In the genomic region with DNA sequence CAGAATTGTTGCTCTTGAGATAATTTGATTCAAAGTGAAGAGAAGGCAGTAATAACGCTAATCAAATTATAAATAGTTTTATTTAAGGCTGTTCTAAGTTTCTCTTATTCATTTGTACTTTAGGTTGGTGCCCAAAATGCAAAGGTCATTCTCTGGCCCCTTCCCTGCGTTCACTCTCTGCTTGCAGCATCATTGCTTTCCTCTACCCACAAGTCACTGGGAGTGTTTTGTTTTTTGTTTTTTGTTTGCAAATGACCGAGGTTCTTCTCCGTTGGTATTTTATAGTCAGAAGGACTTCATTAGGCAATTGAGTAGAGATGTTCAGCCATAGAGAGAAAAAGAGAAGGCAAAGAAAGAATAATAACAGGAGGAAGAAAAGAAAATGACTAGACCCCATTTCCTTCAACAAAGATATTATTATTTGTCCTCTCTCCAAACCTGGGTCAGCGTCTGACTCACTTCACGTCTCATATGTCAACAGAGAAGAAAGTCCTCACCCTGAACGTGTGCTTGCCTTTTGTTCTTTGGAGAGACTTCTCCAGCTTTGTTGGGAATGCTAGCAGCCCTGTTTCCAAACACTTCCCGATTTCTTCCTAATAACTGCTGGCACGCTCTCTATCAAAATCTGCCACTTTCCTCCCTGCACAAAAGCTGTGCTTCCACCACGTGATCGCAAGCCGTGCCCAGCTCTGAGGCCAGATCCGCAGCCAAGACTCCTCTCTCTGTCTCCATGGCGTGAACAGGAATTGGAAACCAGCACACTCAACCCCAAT, we compare ENCODE assay signal across 8 cellular contexts.
DNase-seq lines count a peak whose midpoint lies in the region; ATAC-seq and TF ChIP-seq lines count a peak whose summit lies in the region.

No MANE protein-coding gene starts in this region.

- no peaks in the 10 kb centered on the region for H3K27me3 ChIP-seq in osteoblast (ENCODE audit: insufficient read depth, low read length)

- peak overlapping the region in 1 of 7 donors; percentile 23 for H3K27ac Mint-ChIP-seq in CD14-positive monocyte

- peaks cover 2 to 8% (median 7%) of the 10 kb centered on the region in 3 donors for H3K27me3 Mint-ChIP-seq in CD14-positive monocyte (ENCODE audit: low read depth in 3 of 3)

- no peaks in the 10 kb centered on the region for H3K9me3 Mint-ChIP-seq in CD14-positive monocyte

- H3K4me3 ChIP-seq in fibroblast of pulmonary artery (replicated peaks; ENCODE audit: low read depth, low read length) (peak overlapping the region; percentile 30), osteoblast (ENCODE audit: insufficient read depth, low read length) (peak overlapping the region; percentile 67)

- no peaks in the 10 kb centered on the region for H3K36me3 ChIP-seq in osteoblast (ENCODE audit: insufficient read depth, low read length)

- peak overlapping the region; percentile 80 for H3K27ac ChIP-seq in osteoblast (ENCODE audit: low read depth, low read length)

- TF ChIP-seq CTCF in CD14-positive monocyte (IDR thresholded peaks at IDR 0.05): no peak
- TF ChIP-seq CTCF in fibroblast of pulmonary artery (IDR thresholded peaks at IDR 0.05; ENCODE audit: low read length, missing control alignments): no peak
- TF ChIP-seq CTCF in osteoblast (IDR thresholded peaks at IDR 0.05; ENCODE audit: extremely low read depth, low read depth, low read length): no peak

- H3K79me2 ChIP-seq in osteoblast (ENCODE audit: insufficient read depth, low read length): peaks cover 38% of the 10 kb centered on the region

- ATAC-seq in HG03439 (IDR thresholded peaks at IDR 0.05; ENCODE audit: unreplicated experiment) (no peak), GM19397 (IDR thresholded peaks at IDR 0.05; ENCODE audit: unreplicated experiment) (no peak), GM21786 (IDR thresholded peaks at IDR 0.05; ENCODE audit: unreplicated experiment) (no peak)

- peaks cover 8% of the 10 kb centered on the region for H3K4me1 Mint-ChIP-seq in CD14-positive monocyte

- H4K20me1 ChIP-seq in osteoblast (ENCODE audit: insufficient read depth, low read length): no peaks in the 10 kb centered on the region

- H3K4me2 ChIP-seq in osteoblast (ENCODE audit: insufficient read depth, low read length): peak overlapping the region; percentile 90

- no peaks in the 10 kb centered on the region for H3K9me3 ChIP-seq in osteoblast (ENCODE audit: low read depth, low read length)

- intact Hi-C loops in CD14-positive monocyte (cut with micrococcal nuclease): no loop called here

- peak overlapping the region; percentile 47 to 70 for H3K4me3 Mint-ChIP-seq in CD14-positive monocyte

- H2AFZ ChIP-seq in osteoblast (ENCODE audit: low read length): peak overlapping the region; percentile 65

- H3K36me3 Mint-ChIP-seq in CD14-positive monocyte: no peaks in the 10 kb centered on the region

- DNase-seq in CD14-positive monocyte (ENCODE audit: low spot score) (no peak), NCI-H526 treated with DMSO at 0.1 percent for 48 hours (lab: John Stamatoyannopoulos, UW) (peak; percentile 61), fibroblast of pulmonary artery (ENCODE audit: low read depth) (peak; percentile 54), osteoblast (ENCODE audit: insufficient read length, low spot score, missing footprints) (peak; percentile 73), SHP77 treated with DMSO at 0.1 percent for 48 hours (lab: John Stamatoyannopoulos, UW) (no peak)

- peaks cover 51% of the 10 kb centered on the region for H3K4me1 ChIP-seq in osteoblast (ENCODE audit: insufficient read depth, low read length)

Comparison
In these comparisons a context has a peak if more than half of its experiments do, and no peak if none do; other contexts are left out.
1. DNase-seq: peak in NCI-H526 treated with DMSO at 0.1 percent for 48 hours (single experiment), fibroblast of pulmonary artery (single experiment) and osteoblast (single experiment); none in CD14-positive monocyte (single experiment) and SHP77 treated with DMSO at 0.1 percent for 48 hours (single experiment).